8 cellular contexts compared by ENCODE assay signal in genomic region chr19:55255618-55256423, GRCh38. TPM values are rescaled to one million over a fixed set of nuclear protein-coding genes. Genes with fewer than 3 reads are reported as not detected.
DNase-seq lines count a peak whose midpoint lies in the region; ATAC-seq and TF ChIP-seq lines count a peak whose summit lies in the region.

No MANE protein-coding gene starts in this region.

- H3K27ac Mint-ChIP-seq in nephron = peak overlapping the region in 1 of 3 experiments; percentile 55

- intact Hi-C loops in mammary epithelial cell (cut with micrococcal nuclease) = loop anchor here (5.0 kb wide), 1 partner anchor 109 kb away; the partner anchor contains the start of gene TNNT1

- H3K36me3 Mint-ChIP-seq in nephron (ENCODE audit: low read depth) = peaks cover 3% of the 10 kb centered on the region

- no peak overlapping the region for H3K9ac ChIP-seq in SK-N-MC (ENCODE audit: insufficient read length)
- no peak overlapping the region for H3K9ac ChIP-seq in mammary epithelial cell (ENCODE audit: insufficient read depth, low read length)

- H3K4me3 ChIP-seq in SK-N-MC = peak overlapping the region; percentile 79; the same call in 1 of the 2 replicates
- H3K4me3 ChIP-seq in mammary epithelial cell (replicated peaks in 1 of 3; ENCODE audit: insufficient read depth in 1 of 3, low read depth in 2 of 3, low read length in 3 of 3) = no peak overlapping the region

- 53% methylated on average over 13 of the region's 17 CpGs for WGBS in mammary epithelial cell (ENCODE audit: low coverage, missing lambda C conversion rate)

- H3K36me3 ChIP-seq in SK-N-MC (ENCODE audit: insufficient read depth, low read length) (no peaks in the 10 kb centered on the region; the same call in 1 of the 2 replicates), mammary epithelial cell (ENCODE audit: insufficient read depth, low read length) (no peaks in the 10 kb centered on the region)

- H3K9me3 ChIP-seq in SK-N-MC (ENCODE audit: low read depth, low read length) = no peaks in the 10 kb centered on the region
- no peaks in the 10 kb centered on the region for H3K9me3 ChIP-seq in mammary epithelial cell (replicated peaks; ENCODE audit: insufficient read depth, low read length)

- H2AFZ ChIP-seq in mammary epithelial cell (ENCODE audit: low read depth, low read length) = no peak overlapping the region

- in situ Hi-C loops in GM18951 (cut with MboI; ENCODE audit: low sequenced_read_pairs, unreplicated experiment) = no loop called here
- in situ Hi-C loops in mammary epithelial cell (cut with MboI; ENCODE audit: low sequenced_read_pairs in 2 of 2) = no loop called here

- H3K27me3 Mint-ChIP-seq in nephron (ENCODE audit: low read depth) = no peaks in the 10 kb centered on the region

- peak overlapping the region; percentile 95 for H3K4me2 ChIP-seq in mammary epithelial cell (ENCODE audit: insufficient read depth, low read depth, low read length)

- no peaks in the 10 kb centered on the region for H3K9me3 Mint-ChIP-seq in nephron

- ATAC-seq in left lobe of liver (no peak), HG03457 (IDR thresholded peaks at IDR 0.05; ENCODE audit: unreplicated experiment) (no peak)

- H3K27ac ChIP-seq in SK-N-MC = no peak overlapping the region
- H3K27ac ChIP-seq in mammary epithelial cell (ENCODE audit: insufficient read depth, low read depth, low read length) = no peak overlapping the region

- DNase-seq in SK-N-MC (ENCODE audit: low read depth, low spot score) (no peak), mammary epithelial cell (peak; percentile 69), iPS-NIHi7 (ENCODE audit: extremely low spot score) (no peak), left lobe of liver (ENCODE audit: low spot score) (no peak), medulla oblongata (ENCODE audit: extremely low spot score) (no peak)

- H3K4me1 Mint-ChIP-seq in nephron = peaks cover 45% of the 10 kb centered on the region

- no TSS peak for BruUV-seq in mammary epithelial cell (replicated peaks; lab: Mats Ljungman, UMichigan)

- peaks cover 4% of the 10 kb centered on the region for H4K20me1 ChIP-seq in mammary epithelial cell (ENCODE audit: insufficient read depth, low read length)

- no peaks in the 10 kb centered on the region for H3K27me3 ChIP-seq in mammary epithelial cell (ENCODE audit: insufficient read depth, low read length)

- peaks cover 28% of the 10 kb centered on the region for H3K4me1 ChIP-seq in mammary epithelial cell (ENCODE audit: insufficient read depth, low read length)

- peak overlapping the region; percentile 98 to 100 (median 99) for H3K4me3 Mint-ChIP-seq in nephron

- H3K79me2 ChIP-seq in mammary epithelial cell (ENCODE audit: insufficient read depth, low read length) = peaks cover 80% of the 10 kb centered on the region

- dilution Hi-C loops in mammary epithelial cell (cut with HindIII; ENCODE audit: low sequenced_read_pairs) = no loop called here

- TF ChIP-seq CTCF in mammary epithelial cell (conservative IDR thresholded peaks at IDR 0.05 in 1 of 2, IDR thresholded peaks at IDR 0.05 in 1 of 2; ENCODE audit: extremely low read depth in 1 of 2, insufficient read depth in 1 of 2, low read depth in 1 of 2, low read length in 2 of 2) = no peak
- TF ChIP-seq CTCF in nephron (IDR thresholded peaks at IDR 0.05; ENCODE audit: unreplicated experiment in 3 of 3) = no peak

- CTCF ChIA-PET in mammary epithelial cell (lab: Charles Lee; ENCODE audit: low non-redundant PET) = no interaction called here

- peak; percentile 52 for TF ChIP-seq POLR2A in GM18951 (IDR thresholded peaks at IDR 0.05; ENCODE audit: extremely low read depth, insufficient read depth, insufficient read length)

RNA-seq across cellular contexts. Expression of gene PPP6R1, which starts 3.0 kb away (rescaled TPM):
- total RNA-seq in mammary epithelial cell (10 to 100 TPM; 28.3 to 74.2 TPM), left lobe of liver (30.3 TPM)
- polyA plus RNA-seq in mammary epithelial cell = 50.8 TPM
- polyA minus RNA-seq in mammary epithelial cell = 115 TPM

RNA-seq across cellular contexts. Expression of gene HSPBP1, which starts 24.1 kb away (rescaled TPM):
- total RNA-seq in mammary epithelial cell = 10 to 100 TPM; 27.5 to 42.9 TPM
- polyA plus RNA-seq in mammary epithelial cell = 36.7 TPM
- 19.2 TPM for polyA minus RNA-seq in mammary epithelial cell
- total RNA-seq in left lobe of liver = 15.7 TPM

RNA-seq across cellular contexts. Expression of gene TMEM86B, which starts 27.3 kb away (rescaled TPM):
- total RNA-seq in mammary epithelial cell (1 to 10 TPM; 1.7 to 3.6 TPM), left lobe of liver (15.5 TPM)
- polyA plus RNA-seq in mammary epithelial cell = 1.0 TPM
- polyA minus RNA-seq in mammary epithelial cell = 1.1 TPM

RNA-seq across cellular contexts. Expression of gene BRSK1, which starts 28.0 kb away (rescaled TPM):
- 1 to 10 TPM; 1.5 to 4.2 TPM for total RNA-seq in mammary epithelial cell
- polyA plus RNA-seq in mammary epithelial cell = 0.27 TPM
- polyA minus RNA-seq in mammary epithelial cell = 0.36 TPM
- total RNA-seq in left lobe of liver = 0.55 TPM

RNA-seq across cellular contexts. Expression of gene PTPRH, which starts 46.5 kb away (rescaled TPM):
- under 1 TPM in 1 of 2 donors, not detected in 1; 0.38 TPM for total RNA-seq in mammary epithelial cell
- 0.12 TPM for polyA plus RNA-seq in mammary epithelial cell
- not detected for polyA minus RNA-seq in mammary epithelial cell
- 6.3 TPM for total RNA-seq in left lobe of liver
